ENCODE assay signal across 8 cellular contexts in genomic region chr1:36203554-36204346, GRCh38. TPM values are rescaled to one million over a fixed set of nuclear protein-coding genes. Genes with fewer than 3 reads are reported as not detected.
DNase-seq lines count a peak whose midpoint lies in the region; ATAC-seq and TF ChIP-seq lines count a peak whose summit lies in the region.

No MANE protein-coding gene starts in this region.

- peak overlapping the region; percentile 90 to 97 (median 96) for H3K27ac ChIP-seq in thyroid gland

- TF ChIP-seq POLR2A in lower leg skin (IDR thresholded peaks at IDR 0.05) = no peak
- peak in 1 of 2 donors; percentile 17 for TF ChIP-seq POLR2A in thyroid gland (IDR thresholded peaks at IDR 0.05)

- 46 to 51% methylated on average over 10 of the region's 10 CpGs for WGBS in lower leg skin, 2 donors
- 33 to 39% methylated on average over 10 of the region's 10 CpGs for WGBS in thyroid gland, 2 donors

- H3K4me1 Mint-ChIP-seq in activated T-helper 1 cell treated with anti-CD3 and anti-CD28 coated beads, Interleukin-12 subunit alpha, Interleukin-12 subunit beta, Interleukin-2, Interleukin-4 antibody, amounts not matched to agents 30 ng/mL and 10 ng/mL and 1 ng/mL, durations not matched to agents 14 hours and 24 hours and 36 hours (ENCODE audit: low read depth) = peaks cover 10% of the 10 kb centered on the region

- peak; percentile 51 for DNase-seq in NCI-H1694 treated with DMSO at 0.1 percent for 48 hours (lab: John Stamatoyannopoulos, UW)
- DNase-seq in cardiac fibroblast (ENCODE audit: low read depth in 2 of 2) = peak; percentile 63 to 90
- peak; percentile 45 to 88 for DNase-seq in lower leg skin (ENCODE audit: low spot score in 2 of 2)
- DNase-seq in thyroid gland = peak; percentile 85 to 90
- DNase-seq in BE2C = no peak
- DNase-seq in activated T-helper 1 cell treated with anti-CD3 and anti-CD28 coated beads, Interleukin-12 subunit alpha, Interleukin-12 subunit beta, Interleukin-2, Interleukin-4 antibody, amounts not matched to agents 30 ng/mL and 10 ng/mL and 1 ng/mL, durations not matched to agents 14 hours and 24 hours and 36 hours (ENCODE audit: low spot score) = no peak

- H3K4me1 ChIP-seq in thyroid gland (peaks cover 25 to 36% of the 10 kb centered on the region in 2 donors), BE2C (no peaks in the 10 kb centered on the region)

- no peaks in the 10 kb centered on the region for H3K36me3 Mint-ChIP-seq in activated T-helper 1 cell treated with anti-CD3 and anti-CD28 coated beads, Interleukin-12 subunit alpha, Interleukin-12 subunit beta, Interleukin-2, Interleukin-4 antibody, amounts not matched to agents 30 ng/mL and 10 ng/mL and 1 ng/mL, durations not matched to agents 14 hours and 24 hours and 36 hours (ENCODE audit: low read depth)

- no peak overlapping the region for H3K4me3 Mint-ChIP-seq in activated T-helper 1 cell treated with anti-CD3 and anti-CD28 coated beads, Interleukin-12 subunit alpha, Interleukin-12 subunit beta, Interleukin-2, Interleukin-4 antibody, amounts not matched to agents 30 ng/mL and 10 ng/mL and 1 ng/mL, durations not matched to agents 14 hours and 24 hours and 36 hours

- TF ChIP-seq CTCF in cardiac fibroblast (IDR thresholded peaks at IDR 0.05; ENCODE audit: low read depth, low read length) (no peak), lower leg skin (IDR thresholded peaks at IDR 0.05) (no peak), thyroid gland (IDR thresholded peaks at IDR 0.05) (no peak), BE2C (IDR thresholded peaks at IDR 0.05; ENCODE audit: low read depth, low read length) (no peak)

- no peaks in the 10 kb centered on the region for H3K27me3 ChIP-seq in thyroid gland
- H3K27me3 ChIP-seq in BE2C = no peaks in the 10 kb centered on the region

- no peaks in the 10 kb centered on the region for H3K9me3 Mint-ChIP-seq in activated T-helper 1 cell treated with anti-CD3 and anti-CD28 coated beads, Interleukin-12 subunit alpha, Interleukin-12 subunit beta, Interleukin-2, Interleukin-4 antibody, amounts not matched to agents 30 ng/mL and 10 ng/mL and 1 ng/mL, durations not matched to agents 14 hours and 24 hours and 36 hours

- H3K27ac Mint-ChIP-seq in activated T-helper 1 cell treated with anti-CD3 and anti-CD28 coated beads, Interleukin-12 subunit alpha, Interleukin-12 subunit beta, Interleukin-2, Interleukin-4 antibody, amounts not matched to agents 30 ng/mL and 10 ng/mL and 1 ng/mL, durations not matched to agents 14 hours and 24 hours and 36 hours = no peak overlapping the region

- H3K9me3 ChIP-seq in thyroid gland (no peaks in the 10 kb centered on the region), BE2C (no peaks in the 10 kb centered on the region)

- ATAC-seq in GM18909 (IDR thresholded peaks at IDR 0.05; ENCODE audit: poor library complexity, unreplicated experiment) (no peak), GM19035 (IDR thresholded peaks at IDR 0.05; ENCODE audit: unreplicated experiment) (no peak)

- H3K4me3 ChIP-seq in cardiac fibroblast (replicated peaks in 1 of 2; ENCODE audit: low read depth in 2 of 2, low read length in 2 of 2) (no peak overlapping the region), lower leg skin (ENCODE audit: low read depth, poor library complexity, severe bottlenecking) (no peak overlapping the region), thyroid gland (replicated peaks in 1 of 3) (no peak overlapping the region), BE2C (ENCODE audit: low read depth, low read length) (no peak overlapping the region)

- intact Hi-C loops in lower leg skin (cut with DNase I; ENCODE audit: low total_unique reads) (no loop called here), thyroid gland (cut with DNase I) (no loop called here)
- intact Hi-C loops in activated T-helper 1 cell treated with anti-CD3 and anti-CD28 coated beads, Interleukin-12 subunit alpha, Interleukin-12 subunit beta, Interleukin-2, Interleukin-4 antibody, amounts not matched to agents 30 ng/mL and 10 ng/mL and 1 ng/mL, durations not matched to agents 14 hours and 24 hours and 36 hours (cut with micrococcal nuclease) = no loop called here

- no peaks in the 10 kb centered on the region for H3K27me3 Mint-ChIP-seq in activated T-helper 1 cell treated with anti-CD3 and anti-CD28 coated beads, Interleukin-12 subunit alpha, Interleukin-12 subunit beta, Interleukin-2, Interleukin-4 antibody, amounts not matched to agents 30 ng/mL and 10 ng/mL and 1 ng/mL, durations not matched to agents 14 hours and 24 hours and 36 hours (ENCODE audit: insufficient read depth)

- no peaks in the 10 kb centered on the region for H3K36me3 ChIP-seq in thyroid gland
- no peaks in the 10 kb centered on the region for H3K36me3 ChIP-seq in BE2C

RNA-seq across cellular contexts. Expression of gene THRAP3, which starts 20.5 kb away (rescaled TPM):
- total RNA-seq in lower leg skin = 100 to 1,000 TPM in 1 of 4 donors, 10 to 100 TPM in 3; 64.1 to 102 (median 76.9) TPM
- total RNA-seq in thyroid gland = 100 to 1,000 TPM in 3 of 4 donors, 10 to 100 TPM in 1; 88.9 to 129 (median 115) TPM
- 41.9 TPM for polyA plus RNA-seq in BE2C (2012; ENCODE audit: insufficient read depth, insufficient read length, low read depth)
- total RNA-seq in activated T-helper 1 cell treated with anti-CD3 and anti-CD28 coated beads, Interleukin-12 subunit alpha, Interleukin-12 subunit beta, Interleukin-2, Interleukin-4 antibody, amounts not matched to agents 30 ng/mL and 10 ng/mL and 1 ng/mL, durations not matched to agents 14 hours and 24 hours and 36 hours = 147 and 154 TPM in 2 replicates

RNA-seq across cellular contexts. Expression of gene MAP7D1, which starts 47.8 kb away (rescaled TPM):
- total RNA-seq in lower leg skin = 100 to 1,000 TPM; 115 to 171 (median 153) TPM
- total RNA-seq in thyroid gland = 10 to 100 TPM; 63.6 to 75.0 (median 68.7) TPM
- 125 TPM for polyA plus RNA-seq in BE2C (2012; ENCODE audit: insufficient read depth, insufficient read length, low read depth)
- total RNA-seq in activated T-helper 1 cell treated with anti-CD3 and anti-CD28 coated beads, Interleukin-12 subunit alpha, Interleukin-12 subunit beta, Interleukin-2, Interleukin-4 antibody, amounts not matched to agents 30 ng/mL and 10 ng/mL and 1 ng/mL, durations not matched to agents 14 hours and 24 hours and 36 hours = 167 and 169 TPM in 2 replicates

RNA-seq across cellular contexts. Expression of gene TRAPPC3, which starts 54.5 kb away (rescaled TPM):
- total RNA-seq in lower leg skin = 100 to 1,000 TPM in 2 of 4 donors, 10 to 100 TPM in 2; 78.3 to 113 (median 104) TPM
- 100 to 1,000 TPM; 101 to 156 (median 148) TPM for total RNA-seq in thyroid gland
- polyA plus RNA-seq in BE2C (2012; ENCODE audit: insufficient read depth, insufficient read length, low read depth) = 102 TPM
- 74.2 and 74.4 TPM in 2 replicates for total RNA-seq in activated T-helper 1 cell treated with anti-CD3 and anti-CD28 coated beads, Interleukin-12 subunit alpha, Interleukin-12 subunit beta, Interleukin-2, Interleukin-4 antibody, amounts not matched to agents 30 ng/mL and 10 ng/mL and 1 ng/mL, durations not matched to agents 14 hours and 24 hours and 36 hours

Comparison
In these comparisons a context has a peak if more than half of its experiments do, and no peak if none do; other contexts are left out.
1. DNase-seq: peak in NCI-H1694 treated with DMSO at 0.1 percent for 48 hours (single experiment), cardiac fibroblast (2 of 2), lower leg skin (2 of 2) and thyroid gland (2 of 2); none in BE2C (single experiment) and activated T-helper 1 cell treated with anti-CD3 and anti-CD28 coated beads, Interleukin-12 subunit alpha, Interleukin-12 subunit beta, Interleukin-2, Interleukin-4 antibody, amounts not matched to agents 30 ng/mL and 10 ng/mL and 1 ng/mL, durations not matched to agents 14 hours and 24 hours and 36 hours (single experiment).